In the genomic region with DNA sequence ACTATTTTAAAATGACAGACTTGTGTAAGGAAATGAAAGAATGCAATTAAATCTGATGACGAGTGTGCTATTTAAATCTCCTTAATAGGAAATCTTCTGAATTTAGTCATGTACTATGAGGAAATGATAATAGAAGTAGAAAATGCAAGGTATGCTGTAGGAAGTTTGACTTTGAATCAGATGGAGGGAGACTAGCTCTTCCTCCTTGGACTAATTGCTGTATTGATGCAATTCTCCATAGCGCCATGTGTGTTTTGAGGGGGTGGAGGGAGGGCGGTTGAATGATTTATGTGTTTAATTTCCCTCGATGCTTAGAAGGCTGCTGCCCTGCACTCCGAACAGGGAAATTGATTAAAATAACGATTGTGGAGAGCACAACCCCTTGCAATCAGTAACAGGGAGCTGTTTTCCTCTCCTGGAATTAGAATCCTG, we compare ENCODE assay signal across 15 cellular contexts.
DNase-seq lines count a peak whose midpoint lies in the region; ATAC-seq, FAIRE-seq and TF ChIP-seq lines count a peak whose summit lies in the region.
"Had no signal": no experiment of that assay in that cellular context is flagged by ENCODE, and none has a peak within 500 bp of the region (broad histone marks: within the 10 kb centered on the region; RNA-seq: fewer than 3 reads in every experiment).

No MANE protein-coding gene starts in this region.

- FAIRE-seq in endothelial cell of umbilical vein (lab: Jason Lieb, UNC), result peak; percentile 87
- FAIRE-seq: GM12878, small intestine had no signal

- DNase-seq in Daoy (ENCODE audit: low read depth) (peak; percentile 51), NOMO-1 treated with DMSO at 0.1 percent for 48 hours (lab: John Stamatoyannopoulos, UW; ENCODE audit: unreplicated experiment) (peak; percentile 56), endothelial cell of umbilical vein (ENCODE audit: low read depth, low spot score) (peak; percentile 96)
- no peak for DNase-seq in activated T-cell treated with anti-CD3 and anti-CD28 coated beads, Interleukin-2, amount 50 U/mL, for 1 hour
- DNase-seq in activated CD8-positive, alpha-beta memory T cell treated with anti-CD3 and anti-CD28 coated beads, Interleukin-2, amount 50 U/mL, for 4 hours, result no peak
- DNase-seq: activated CD4-positive, alpha-beta T cell treated with anti-CD3 and anti-CD28 coated beads, Interleukin-2, amount 50 U/mL, for 1 hour; activated naive CD4-positive, alpha-beta T cell treated with anti-CD3 and anti-CD28 coated beads, Interleukin-2, amount 50 U/mL, for 16 hours; dorsolateral prefrontal cortex; small intestine; uterus had no signal

- H3K4me3 ChIP-seq in endothelial cell of umbilical vein (replicated peaks in 1 of 3; ENCODE audit: insufficient read depth in 1 of 3, low read depth in 1 of 3, low read length in 3 of 3), result no peak overlapping the region
- H3K4me3 ChIP-seq: dorsolateral prefrontal cortex, GM12878, uterus had no signal

- intact Hi-C loops in endothelial cell of umbilical vein (cut with micrococcal nuclease), result loop anchor here (1.0 kb wide), 3 partner anchors 43 to 85 kb away; no protein-coding TSS in a partner anchor

- no peaks in the 10 kb centered on the region for H3K79me2 ChIP-seq in endothelial cell of umbilical vein (ENCODE audit: control insufficient read depth, insufficient read depth, low read length)

- H3K36me3 ChIP-seq in endothelial cell of umbilical vein (ENCODE audit: control insufficient read depth in 2 of 2, extremely low read depth in 1 of 2, insufficient read depth in 2 of 2, low read length in 2 of 2), result no peaks in the 10 kb centered on the region
- H3K36me3 ChIP-seq: uterus had no signal

- peaks cover 37% of the 10 kb centered on the region for H3K4me1 ChIP-seq in endothelial cell of umbilical vein (ENCODE audit: control insufficient read depth, extremely low read depth, insufficient read depth, low read length)
- H3K4me1 ChIP-seq: uterus had no signal

- no peaks in the 10 kb centered on the region for H3K9me1 ChIP-seq in endothelial cell of umbilical vein (replicated peaks; ENCODE audit: control insufficient read depth, extremely low read depth, insufficient read depth, low read length)

- CTCF ChIA-PET in endothelial cell of umbilical vein (lab: Charles Lee), result interaction anchor here (1.1 to 1.3 kb wide), 3 partner anchors 48 to 87 kb away, joined by 4 read pairs; no protein-coding TSS in a partner anchor

- dilution Hi-C loops in endothelial cell of umbilical vein (cut with MboI; ENCODE audit: extremely low pct_ligation_motif_present, low sequenced_read_pairs), result no loop called here

- H3K4me2 ChIP-seq in endothelial cell of umbilical vein (ENCODE audit: insufficient read depth, low read length), result peak overlapping the region; percentile 50

- POLR2A ChIA-PET in endothelial cell of umbilical vein (lab: Charles Lee), result interaction anchor here (0.7 kb wide), 1 partner anchor 45 kb away, joined by 3 read pairs; no protein-coding TSS in a partner anchor

- H3K27me3 Mint-ChIP-seq in nephron (ENCODE audit: low read depth), result peaks cover 20% of the 10 kb centered on the region

- peak overlapping the region; percentile 13 to 85 (median 53) for H3K27ac Mint-ChIP-seq in nephron

- H3K27me3 ChIP-seq in endothelial cell of umbilical vein (ENCODE audit: control insufficient read depth in 2 of 2, insufficient read depth in 2 of 2, low read length in 2 of 2), result no peaks in the 10 kb centered on the region
- H3K27me3 ChIP-seq: uterus had no signal

- no peaks in the 10 kb centered on the region for H4K20me1 ChIP-seq in endothelial cell of umbilical vein (replicated peaks; ENCODE audit: control insufficient read depth, extremely low read depth, insufficient read depth, low read length)

- H3K27ac ChIP-seq in endothelial cell of umbilical vein (ENCODE audit: insufficient read depth, low read depth, low read length), result peak overlapping the region; percentile 96
- H3K27ac ChIP-seq: dorsolateral prefrontal cortex, HL-60, uterus had no signal

- peaks cover 6% of the 10 kb centered on the region for H3K36me3 Mint-ChIP-seq in nephron (ENCODE audit: low read depth)

- no peak for TF ChIP-seq POLR2A in endothelial cell of umbilical vein (IDR thresholded peaks at IDR 0.05; ENCODE audit: low read depth, low read length)

- TF ChIP-seq CTCF in endothelial cell of umbilical vein (IDR thresholded peaks at IDR 0.05; ENCODE audit: extremely low read depth in 1 of 2, insufficient read depth in 1 of 2, low read depth in 1 of 2, low read length in 2 of 2), result no peak
- no peak for TF ChIP-seq CTCF in nephron (IDR thresholded peaks at IDR 0.05; ENCODE audit: unreplicated experiment in 3 of 3)

- H3K4me3 Mint-ChIP-seq in nephron, result no peak overlapping the region

- no peak overlapping the region for H2AFZ ChIP-seq in endothelial cell of umbilical vein (ENCODE audit: low read depth, low read length)

- no peak for ATAC-seq in GM18498 (IDR thresholded peaks at IDR 0.05; ENCODE audit: unreplicated experiment)
- ATAC-seq in GM21576 (IDR thresholded peaks at IDR 0.05; ENCODE audit: unreplicated experiment), result no peak
- ATAC-seq: GM12878 had no signal

- H3K9me3 Mint-ChIP-seq in nephron, result peaks cover 2% of the 10 kb centered on the region

- H3K9me3 ChIP-seq in endothelial cell of umbilical vein (replicated peaks; ENCODE audit: control insufficient read depth, insufficient read depth, low read length), result no peaks in the 10 kb centered on the region
- H3K9me3 ChIP-seq: uterus had no signal

- H3K4me1 Mint-ChIP-seq in nephron, result no peaks in the 10 kb centered on the region

- BruUV-seq in endothelial cell of umbilical vein (replicated peaks; lab: Mats Ljungman, UMichigan), result no TSS peak

- H3K9ac ChIP-seq in endothelial cell of umbilical vein (replicated peaks; ENCODE audit: extremely low read depth, insufficient read depth, low read length), result peak overlapping the region; percentile 83

TF ChIP-seq in endothelial cell of umbilical vein, 7 proteins besides CTCF, POLR2A, EP300 and RAD21:
- TF ChIP-seq EZH2 (IDR thresholded peaks at IDR 0.05; ENCODE audit: borderline replicate concordance, low read depth, low read length, severe bottlenecking), result no peak
- peak; percentile 30 for TF ChIP-seq MYC (IDR thresholded peaks at IDR 0.05; ENCODE audit: low read depth, low read length)
- peak; percentile 85 for TF ChIP-seq POLR2AphosphoS5 (IDR thresholded peaks at IDR 0.05; ENCODE audit: insufficient read depth, low read depth, low read length)
- TF ChIP-seq GATA2 (IDR thresholded peaks at IDR 0.05; ENCODE audit: insufficient read depth, insufficient read length, low read depth, low read length), result peak; percentile 73
- TF ChIP-seq JUN (IDR thresholded peaks at IDR 0.05; ENCODE audit: borderline replicate concordance, insufficient read depth, insufficient read length, low read depth), result peak; percentile 96
- peak; percentile 66 for TF ChIP-seq FOS (IDR thresholded peaks at IDR 0.05; ENCODE audit: borderline replicate concordance, insufficient read depth, low read length)
- TF ChIP-seq, protein P1, sequence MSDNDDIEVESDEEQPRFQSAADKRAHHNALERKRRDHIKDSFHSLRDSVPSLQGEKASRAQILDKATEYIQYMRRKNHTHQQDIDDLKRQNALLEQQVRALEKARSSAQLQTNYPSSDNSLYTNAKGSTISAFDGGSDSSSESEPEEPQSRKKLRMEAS (IDR thresholded peaks at IDR 0.05; ENCODE audit: insufficient read depth, insufficient read length), result peak; percentile 26

Comparison
In these comparisons a context has a peak if more than half of its experiments do, and no peak if none do; other contexts are left out.
1. DNase-seq: peak in Daoy (single experiment), NOMO-1 treated with DMSO at 0.1 percent for 48 hours (single experiment) and endothelial cell of umbilical vein (single experiment); none in activated T-cell treated with anti-CD3 and anti-CD28 coated beads, Interleukin-2, amount 50 U/mL, for 1 hour (single experiment) and activated CD8-positive, alpha-beta memory T cell treated with anti-CD3 and anti-CD28 coated beads, Interleukin-2, amount 50 U/mL, for 4 hours (single experiment).